In the genomic region with DNA sequence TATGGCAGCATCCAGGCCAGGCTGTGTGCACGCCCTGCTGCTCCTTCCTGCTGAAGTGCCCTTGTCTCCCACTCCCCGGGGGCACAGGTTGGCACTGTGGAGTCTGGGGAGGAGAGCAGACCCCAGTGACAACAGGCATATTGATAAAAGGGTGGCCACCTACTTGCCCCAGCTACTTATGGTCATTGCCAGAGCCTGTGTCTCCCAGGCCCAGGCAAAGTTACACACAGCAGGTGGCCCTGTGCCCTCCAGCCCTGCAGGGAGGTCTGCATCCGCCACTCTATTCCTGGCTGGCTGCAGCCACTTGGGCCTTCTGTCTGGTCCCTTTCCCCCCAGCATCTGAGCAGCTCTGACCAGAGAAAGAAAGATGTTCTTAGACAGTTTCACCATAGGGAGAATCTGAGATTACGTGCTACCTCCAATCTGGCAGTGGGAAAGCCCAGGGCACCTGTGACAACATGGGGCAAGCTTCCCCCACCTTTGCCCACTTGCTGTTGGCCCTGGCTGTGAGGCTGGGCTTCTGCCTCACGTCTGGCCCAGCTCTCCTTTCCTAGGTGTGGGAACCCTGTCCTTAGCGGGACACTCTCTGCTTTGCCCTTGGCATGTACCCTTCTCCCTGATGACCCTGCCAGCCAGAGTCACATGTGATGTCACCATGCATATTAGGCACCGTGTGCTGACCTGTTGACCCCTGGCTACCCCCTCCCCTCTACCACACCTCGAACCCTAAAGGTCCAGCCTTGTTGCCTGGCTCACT, we compare ENCODE assay signal across 1 cellular context.
TF ChIP-seq lines count a peak whose summit lies in the region.

No MANE protein-coding gene starts in this region.

TF ChIP-seq in SK-N-SH treated with all-trans-retinoic acid at 6 μM for 48 hours, 23 proteins besides CTCF, POLR2A, EP300 and RAD21 (continued from another document):
- TF ChIP-seq, protein P1, sequence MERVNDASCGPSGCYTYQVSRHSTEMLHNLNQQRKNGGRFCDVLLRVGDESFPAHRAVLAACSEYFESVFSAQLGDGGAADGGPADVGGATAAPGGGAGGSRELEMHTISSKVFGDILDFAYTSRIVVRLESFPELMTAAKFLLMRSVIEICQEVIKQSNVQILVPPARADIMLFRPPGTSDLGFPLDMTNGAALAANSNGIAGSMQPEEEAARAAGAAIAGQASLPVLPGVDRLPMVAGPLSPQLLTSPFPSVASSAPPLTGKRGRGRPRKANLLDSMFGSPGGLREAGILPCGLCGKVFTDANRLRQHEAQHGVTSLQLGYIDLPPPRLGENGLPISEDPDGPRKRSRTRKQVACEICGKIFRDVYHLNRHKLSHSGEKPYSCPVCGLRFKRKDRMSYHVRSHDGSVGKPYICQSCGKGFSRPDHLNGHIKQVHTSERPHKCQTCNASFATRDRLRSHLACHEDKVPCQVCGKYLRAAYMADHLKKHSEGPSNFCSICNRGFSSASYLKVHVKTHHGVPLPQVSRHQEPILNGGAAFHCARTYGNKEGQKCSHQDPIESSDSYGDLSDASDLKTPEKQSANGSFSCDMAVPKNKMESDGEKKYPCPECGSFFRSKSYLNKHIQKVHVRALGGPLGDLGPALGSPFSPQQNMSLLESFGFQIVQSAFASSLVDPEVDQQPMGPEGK (CRISPR knock-in tag; IDR thresholded peaks at IDR 0.05; ENCODE audit: borderline replicate concordance), result no peak
- TF ChIP-seq TCF4 (CRISPR knock-in tag; IDR thresholded peaks at IDR 0.05; ENCODE audit: borderline replicate concordance) (no peak), ZNF565 (CRISPR knock-in tag; conservative IDR thresholded peaks at IDR 0.05; ENCODE audit: low read depth) (no peak), BACH2 (CRISPR knock-in tag; IDR thresholded peaks at IDR 0.05; ENCODE audit: borderline replicate concordance) (no peak), GLIS3 (CRISPR knock-in tag; IDR thresholded peaks at IDR 0.05) (no peak), ZNF8 (CRISPR knock-in tag; IDR thresholded peaks at IDR 0.05) (no peak), ESRRG (CRISPR knock-in tag; IDR thresholded peaks at IDR 0.05) (no peak), ZNF70 (CRISPR knock-in tag; IDR thresholded peaks at IDR 0.05) (no peak), RARB (CRISPR knock-in tag; IDR thresholded peaks at IDR 0.05) (no peak), ARNTL (CRISPR knock-in tag; IDR thresholded peaks at IDR 0.05; ENCODE audit: borderline replicate concordance, low read depth) (no peak), OSR1 (CRISPR knock-in tag; IDR thresholded peaks at IDR 0.05) (no peak), ZC3H10 (CRISPR knock-in tag; IDR thresholded peaks at IDR 0.05) (no peak)
- TF ChIP-seq, protein P2, sequence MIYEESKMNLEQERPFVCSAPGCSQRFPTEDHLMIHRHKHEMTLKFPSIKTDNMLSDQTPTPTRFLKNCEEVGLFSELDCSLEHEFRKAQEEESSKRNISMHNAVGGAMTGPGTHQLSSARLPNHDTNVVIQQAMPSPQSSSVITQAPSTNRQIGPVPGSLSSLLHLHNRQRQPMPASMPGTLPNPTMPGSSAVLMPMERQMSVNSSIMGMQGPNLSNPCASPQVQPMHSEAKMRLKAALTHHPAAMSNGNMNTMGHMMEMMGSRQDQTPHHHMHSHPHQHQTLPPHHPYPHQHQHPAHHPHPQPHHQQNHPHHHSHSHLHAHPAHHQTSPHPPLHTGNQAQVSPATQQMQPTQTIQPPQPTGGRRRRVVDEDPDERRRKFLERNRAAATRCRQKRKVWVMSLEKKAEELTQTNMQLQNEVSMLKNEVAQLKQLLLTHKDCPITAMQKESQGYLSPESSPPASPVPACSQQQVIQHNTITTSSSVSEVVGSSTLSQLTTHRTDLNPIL (CRISPR knock-in tag; IDR thresholded peaks at IDR 0.05; ENCODE audit: low read depth), result no peak
- TF ChIP-seq, protein P3, sequence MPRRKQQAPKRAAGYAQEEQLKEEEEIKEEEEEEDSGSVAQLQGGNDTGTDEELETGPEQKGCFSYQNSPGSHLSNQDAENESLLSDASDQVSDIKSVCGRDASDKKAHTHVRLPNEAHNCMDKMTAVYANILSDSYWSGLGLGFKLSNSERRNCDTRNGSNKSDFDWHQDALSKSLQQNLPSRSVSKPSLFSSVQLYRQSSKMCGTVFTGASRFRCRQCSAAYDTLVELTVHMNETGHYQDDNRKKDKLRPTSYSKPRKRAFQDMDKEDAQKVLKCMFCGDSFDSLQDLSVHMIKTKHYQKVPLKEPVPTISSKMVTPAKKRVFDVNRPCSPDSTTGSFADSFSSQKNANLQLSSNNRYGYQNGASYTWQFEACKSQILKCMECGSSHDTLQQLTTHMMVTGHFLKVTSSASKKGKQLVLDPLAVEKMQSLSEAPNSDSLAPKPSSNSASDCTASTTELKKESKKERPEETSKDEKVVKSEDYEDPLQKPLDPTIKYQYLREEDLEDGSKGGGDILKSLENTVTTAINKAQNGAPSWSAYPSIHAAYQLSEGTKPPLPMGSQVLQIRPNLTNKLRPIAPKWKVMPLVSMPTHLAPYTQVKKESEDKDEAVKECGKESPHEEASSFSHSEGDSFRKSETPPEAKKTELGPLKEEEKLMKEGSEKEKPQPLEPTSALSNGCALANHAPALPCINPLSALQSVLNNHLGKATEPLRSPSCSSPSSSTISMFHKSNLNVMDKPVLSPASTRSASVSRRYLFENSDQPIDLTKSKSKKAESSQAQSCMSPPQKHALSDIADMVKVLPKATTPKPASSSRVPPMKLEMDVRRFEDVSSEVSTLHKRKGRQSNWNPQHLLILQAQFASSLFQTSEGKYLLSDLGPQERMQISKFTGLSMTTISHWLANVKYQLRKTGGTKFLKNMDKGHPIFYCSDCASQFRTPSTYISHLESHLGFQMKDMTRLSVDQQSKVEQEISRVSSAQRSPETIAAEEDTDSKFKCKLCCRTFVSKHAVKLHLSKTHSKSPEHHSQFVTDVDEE (CRISPR knock-in tag; IDR thresholded peaks at IDR 0.05), result no peak
